8 cellular contexts compared by ENCODE assay signal in genomic region chr12:102883204-102883799, GRCh38.
DNase-seq lines count a peak whose midpoint lies in the region; ATAC-seq lines count a peak whose summit lies in the region.

No MANE protein-coding gene starts in this region.

- ATAC-seq in GM21576 (IDR thresholded peaks at IDR 0.05; ENCODE audit: unreplicated experiment): no peak

- peak; percentile 7 to 26 for DNase-seq in activated CD4-positive, alpha-beta T cell treated with anti-CD3 and anti-CD28 coated beads for 24 hours (ENCODE audit: low read depth in 2 of 2)
- DNase-seq in activated CD4-positive, alpha-beta T cell treated with anti-CD3 and anti-CD28 coated beads for 1 hour: no peak
- DNase-seq in LoVo (ENCODE audit: low spot score) (peak; percentile 67), RPMI8226 (peak; percentile 36), anterior cingulate cortex (lab: John Stamatoyannopoulos, UW) (peak in 50 of 58 donors; percentile 2 to 74 (median 24)), hippocampal formation (lab: John Stamatoyannopoulos, UW) (peak; percentile 31 to 45)
- peak; percentile 34 for DNase-seq in stimulated activated CD4-positive, alpha-beta T cell treated with anti-CD3 and anti-CD28 coated beads, Interleukin-12 subunit alpha, Interleukin-12 subunit beta, amount 100 ng/mL, for 4 hours
